8 cellular contexts compared by ENCODE assay signal in the genomic region with DNA sequence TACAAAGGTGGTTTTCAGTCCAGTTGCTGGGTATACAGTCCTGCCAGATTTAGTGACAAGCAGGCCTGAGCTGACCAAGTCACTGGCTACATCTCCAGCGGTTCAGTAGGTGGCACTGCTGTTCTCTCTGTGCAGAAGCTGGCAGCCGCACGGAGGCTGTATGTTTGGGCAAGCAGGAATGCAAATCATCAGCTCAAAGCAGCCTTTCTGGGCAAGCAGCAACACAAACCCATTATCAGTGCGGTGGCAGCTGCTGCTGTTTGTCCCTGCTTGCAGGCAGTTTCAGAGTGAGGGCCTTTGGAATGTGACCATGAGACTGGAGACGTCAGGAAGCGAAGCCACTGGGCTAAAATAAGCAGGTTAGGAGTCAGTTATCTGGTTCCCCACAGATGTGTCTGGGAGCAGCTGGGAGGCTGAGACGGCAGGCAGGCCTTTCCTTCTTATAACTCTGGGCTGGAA.
DNase-seq lines count a peak whose midpoint lies in the region; ATAC-seq and TF ChIP-seq lines count a peak whose summit lies in the region.

No MANE protein-coding gene starts in this region.

- WGBS in upper lobe of left lung, 2 donors = 14% methylated on average over 6 to 7 of the region's 7 CpGs

- peaks cover 3% of the 10 kb centered on the region for H3K36me3 Mint-ChIP-seq in activated naive CD4-positive, alpha-beta T cell treated with anti-CD3 and anti-CD28 coated beads, Interleukin-2, amount 50 U/mL, for 24 hours

- no peak for TF ChIP-seq EP300 in upper lobe of left lung (IDR thresholded peaks at IDR 0.05)

- H3K9me3 ChIP-seq in SK-N-MC (ENCODE audit: low read depth, low read length) (no peaks in the 10 kb centered on the region; the same call in 1 of the 2 replicates), upper lobe of left lung (no peaks in the 10 kb centered on the region)

- peak overlapping the region; percentile 31 for H3K9ac ChIP-seq in SK-N-MC (ENCODE audit: insufficient read length)

- H3K27ac ChIP-seq in SK-N-MC (peak overlapping the region; percentile 76), upper lobe of left lung (peak overlapping the region; percentile 40 to 75 (median 54))

- ATAC-seq in HG02623 (IDR thresholded peaks at IDR 0.05; ENCODE audit: unreplicated experiment) = peak; percentile 100
- ATAC-seq in upper lobe of left lung (ENCODE audit: low FRiP score in 2 of 2) = peak; percentile 93 to 97

- peak overlapping the region; percentile 3 for H3K27ac Mint-ChIP-seq in activated naive CD4-positive, alpha-beta T cell treated with anti-CD3 and anti-CD28 coated beads, Interleukin-2, amount 50 U/mL, for 24 hours

- H3K27me3 ChIP-seq in upper lobe of left lung = no peaks in the 10 kb centered on the region

- TF ChIP-seq CTCF in GM12872 (IDR thresholded peaks at IDR 0.05; ENCODE audit: insufficient read depth, low read depth, low read length) = peak; percentile 91
- peak; percentile 91 for TF ChIP-seq CTCF in NB4 (IDR thresholded peaks at IDR 0.05; ENCODE audit: low read depth, low read length)
- peak; percentile 71 to 84 (median 81) for TF ChIP-seq CTCF in upper lobe of left lung (IDR thresholded peaks at IDR 0.05)

- no peaks in the 10 kb centered on the region for H3K36me3 ChIP-seq in SK-N-MC (ENCODE audit: insufficient read depth, low read length)
- no peaks in the 10 kb centered on the region for H3K36me3 ChIP-seq in upper lobe of left lung

- no peak overlapping the region for H3K4me3 Mint-ChIP-seq in activated naive CD4-positive, alpha-beta T cell treated with anti-CD3 and anti-CD28 coated beads, Interleukin-2, amount 50 U/mL, for 24 hours

- no peaks in the 10 kb centered on the region for H3K27me3 Mint-ChIP-seq in activated naive CD4-positive, alpha-beta T cell treated with anti-CD3 and anti-CD28 coated beads, Interleukin-2, amount 50 U/mL, for 24 hours

- H3K4me3 ChIP-seq in NB4 (ENCODE audit: low read depth, low read length) = no peak overlapping the region
- no peak overlapping the region; the same call in 1 of the 2 replicates for H3K4me3 ChIP-seq in SK-N-MC
- no peak overlapping the region for H3K4me3 ChIP-seq in upper lobe of left lung

- TF ChIP-seq POLR2A in NB4 (IDR thresholded peaks at IDR 0.05; ENCODE audit: extremely low read depth, insufficient read length) (no peak), upper lobe of left lung (IDR thresholded peaks at IDR 0.05) (no peak)

- DNase-seq in NB4 (ENCODE audit: low read depth) = peak; percentile 93
- DNase-seq in SK-N-MC (ENCODE audit: low read depth, low spot score) = peak; percentile 52
- peak; percentile 39 to 88 (median 76) for DNase-seq in head of caudate nucleus
- DNase-seq in pons (ENCODE audit: low spot score) = peak; percentile 95
- DNase-seq in upper lobe of left lung = peak in 1 of 2 donors; percentile 86

- peaks cover 4% of the 10 kb centered on the region for H3K9me3 Mint-ChIP-seq in activated naive CD4-positive, alpha-beta T cell treated with anti-CD3 and anti-CD28 coated beads, Interleukin-2, amount 50 U/mL, for 24 hours

- intact Hi-C loops in head of caudate nucleus (cut with DNase I) = loop anchor here (5.0 kb wide), 1 partner anchor 143 kb away; no protein-coding TSS in a partner anchor

- peaks cover 4 to 9% (median 7%) of the 10 kb centered on the region in 4 donors for H3K4me1 ChIP-seq in upper lobe of left lung

- peaks cover 9% of the 10 kb centered on the region for H3K4me1 Mint-ChIP-seq in activated naive CD4-positive, alpha-beta T cell treated with anti-CD3 and anti-CD28 coated beads, Interleukin-2, amount 50 U/mL, for 24 hours
